Comparison of ENCODE assay signal across 15 cellular contexts in the genomic region with DNA sequence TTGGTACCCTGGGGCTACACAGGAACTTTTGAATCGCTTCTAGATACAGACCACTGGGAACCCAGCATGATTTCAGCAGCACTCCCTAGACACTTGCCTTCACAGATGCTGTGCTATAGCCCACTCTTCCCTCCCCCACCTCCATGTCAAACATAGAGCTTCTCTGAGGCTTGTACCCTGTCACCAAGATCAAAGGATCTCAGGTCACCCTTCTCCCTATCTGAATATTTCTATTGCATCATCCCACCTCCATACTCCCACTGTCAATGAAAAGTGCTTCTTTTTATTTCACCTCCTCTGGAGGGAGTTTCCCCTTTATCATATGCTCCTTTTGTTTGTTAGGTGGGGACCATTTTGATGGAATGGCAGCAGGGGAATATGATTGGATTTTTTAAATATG. TPM values are rescaled to one million over a fixed set of nuclear protein-coding genes. Genes with fewer than 3 reads are reported as not detected.
"Had no signal": no experiment of that assay in that cellular context is flagged by ENCODE, and none has a peak within 500 bp of the region (broad histone marks: within the 10 kb centered on the region; RNA-seq: fewer than 3 reads in every experiment).

No MANE protein-coding gene starts in this region.

- H3K36me3 ChIP-seq: neural progenitor cell, suprapubic skin, transverse colon had no signal

- H3K9me3 ChIP-seq: suprapubic skin had no signal

- H3K4me1 ChIP-seq: neural progenitor cell, suprapubic skin, transverse colon had no signal

- H3K27ac Mint-ChIP-seq: activated CD4-positive, alpha-beta T cell treated with anti-CD3 and anti-CD28 coated beads, Interleukin-2, amount 10 ng/mL, durations not matched to agents 7 days and 5 days; activated CD8-positive, alpha-beta memory T cell treated with anti-CD3 and anti-CD28 coated beads, Interleukin-2, amount 10 ng/mL, durations not matched to agents 7 days and 5 days; naive thymus-derived CD4-positive, alpha-beta T cell; neural progenitor cell; progenitor cell of endocrine pancreas had no signal

- H3K4me3 ChIP-seq: neural progenitor cell, suprapubic skin, transverse colon had no signal

- H3K9ac ChIP-seq: neural progenitor cell had no signal

- H3K27ac ChIP-seq: neural progenitor cell, suprapubic skin, transverse colon had no signal

- H3K4me1 Mint-ChIP-seq: activated CD4-positive, alpha-beta T cell treated with anti-CD3 and anti-CD28 coated beads, Interleukin-2, amount 10 ng/mL, durations not matched to agents 7 days and 5 days; activated CD8-positive, alpha-beta memory T cell treated with anti-CD3 and anti-CD28 coated beads, Interleukin-2, amount 10 ng/mL, durations not matched to agents 7 days and 5 days; neural progenitor cell had no signal

- H3K27me3 ChIP-seq: neural progenitor cell had no signal

- H3K36me3 Mint-ChIP-seq: neural progenitor cell had no signal

- H3K4me2 ChIP-seq: neural progenitor cell had no signal

- H3K4me3 Mint-ChIP-seq: activated CD4-positive, alpha-beta T cell treated with anti-CD3 and anti-CD28 coated beads, Interleukin-2, amount 10 ng/mL, durations not matched to agents 7 days and 5 days; activated CD8-positive, alpha-beta memory T cell treated with anti-CD3 and anti-CD28 coated beads, Interleukin-2, amount 10 ng/mL, durations not matched to agents 7 days and 5 days; naive thymus-derived CD4-positive, alpha-beta T cell; neural progenitor cell had no signal

- ATAC-seq: left cardiac atrium had no signal

- DNase-seq: activated CD8-positive, alpha-beta memory T cell treated with anti-CD3 and anti-CD28 coated beads, Interleukin-2, amount 10 ng/mL, durations not matched to agents 7 days and 5 days; activated gamma-delta T cell treated with Interleukin-2 at 50 U/mL for 16 hours; cerebellar nuclear complex; cortex of kidney; hippocampal formation; left cardiac atrium; T1000; transverse colon had no signal

RNA-seq across cellular contexts. Expression of a gene that starts 29.2 kb away (rescaled TPM):
- total RNA-seq: activated CD4-positive, alpha-beta T cell treated with anti-CD3 and anti-CD28 coated beads, Interleukin-2, amount 10 ng/mL, durations not matched to agents 7 days and 5 days; activated CD8-positive, alpha-beta memory T cell treated with anti-CD3 and anti-CD28 coated beads, Interleukin-2, amount 10 ng/mL, durations not matched to agents 7 days and 5 days; naive thymus-derived CD4-positive, alpha-beta T cell; osteoblast; T-helper 1 cell treated with Interleukin-12 subunit alpha and Interleukin-12 subunit beta and Interleukin-4 antibody, amounts not matched to agents 30 ng/mL and 1 ng/mL, for 36 hours had no signal
- polyA plus RNA-seq: naive thymus-derived CD4-positive, alpha-beta T cell had no signal
